8 cellular contexts compared by ENCODE assay signal in genomic region chr2:117814417-117815264, GRCh38. TPM values are rescaled to one million over a fixed set of nuclear protein-coding genes. Genes with fewer than 3 reads are reported as not detected.
DNase-seq lines count a peak whose midpoint lies in the region; ATAC-seq and TF ChIP-seq lines count a peak whose summit lies in the region.

Gene DDX18 (plus strand): TSS chr2:117814691. CDS start chr2:117814778, 87 bp downstream.

- peak within 1 kb of the TSS; percentile 95 for H2AFZ ChIP-seq in PC-9

- H3K9me3 ChIP-seq in PC-9 (ENCODE audit: insufficient read depth, low read depth) (no peaks in the 10 kb centered on the region), mucosa of stomach (ENCODE audit: control insufficient read depth, low read length) (no peaks in the 10 kb centered on the region)

- H3K4me1 ChIP-seq in PC-9 (replicated peaks; ENCODE audit: insufficient read depth) (peaks cover 15% of the 10 kb centered on the region), mucosa of stomach (ENCODE audit: control insufficient read depth, insufficient read depth, low read length) (no peaks in the 10 kb centered on the region)

- peaks cover 35% of the 10 kb centered on the region for H3K79me2 ChIP-seq in PC-9 (ENCODE audit: low read depth)

- peak within 1 kb of the TSS; percentile 97 for H3K27ac Mint-ChIP-seq in activated T-cell treated with anti-CD3 and anti-CD28 coated beads, Interleukin-2, amount 50 U/mL, for 24 hours

- peak within 1 kb of the TSS; percentile 69 for H3K9ac ChIP-seq in mucosa of stomach (ENCODE audit: low read length)

- H3K36me3 ChIP-seq in PC-9 (ENCODE audit: low read depth) (peaks cover 35% of the 10 kb centered on the region), mucosa of stomach (ENCODE audit: control insufficient read depth, insufficient read depth, low read length) (no peaks in the 10 kb centered on the region)

- DNase-seq in DMS53 (lab: John Stamatoyannopoulos, UW) (peak; percentile 99), PC-9 (peak; percentile 95 to 96), erythroblast (lab: John Stamatoyannopoulos, UW) (peak; percentile 98)
- peak; percentile 97 for DNase-seq in Jurkat, Clone E6-1 (ENCODE audit: low read depth, low spot score)
- peak; percentile 96 for DNase-seq in activated T-cell treated with anti-CD3 and anti-CD28 coated beads, Interleukin-2, amount 50 U/mL, for 24 hours
- DNase-seq in stimulated activated CD8-positive, alpha-beta memory T cell treated with anti-CD3 and anti-CD28 coated beads, Interleukin-7, amount 100 ng/mL, for 24 hours (ENCODE audit: low read depth): peak; percentile 94

- TF ChIP-seq CTCF in PC-9 (conservative IDR thresholded peaks at IDR 0.05): peak; percentile 100

- POLR2A ChIA-PET in PC-9 (lab: Charles Lee; ENCODE audit: unreplicated experiment): no interaction called here

- peak within 1 kb of the TSS; percentile 94 for H3K4me3 ChIP-seq in Jurkat, Clone E6-1 (ENCODE audit: low read length)
- H3K4me3 ChIP-seq in PC-9 (peak within 1 kb of the TSS; percentile 97), mucosa of stomach (ENCODE audit: low read length) (peak within 1 kb of the TSS; percentile 79)

- intact Hi-C loops in PC-9 (cut with micrococcal nuclease; ENCODE audit: unreplicated experiment): loop anchor here (1.0 kb wide), 1 partner anchor 189 kb away; no protein-coding TSS in a partner anchor

- H3K9me3 Mint-ChIP-seq in activated T-cell treated with anti-CD3 and anti-CD28 coated beads, Interleukin-2, amount 50 U/mL, for 24 hours: no peaks in the 10 kb centered on the region

- peak; percentile 86 for TF ChIP-seq POLR2A in erythroblast (IDR thresholded peaks at IDR 0.05; ENCODE audit: low read length)

- no TSS peak for BruUV-seq in PC-9 (replicated peaks; lab: Mats Ljungman, UMichigan)

- H3K4me3 Mint-ChIP-seq in activated T-cell treated with anti-CD3 and anti-CD28 coated beads, Interleukin-2, amount 50 U/mL, for 24 hours: peak within 1 kb of the TSS; percentile 85

- no peaks in the 10 kb centered on the region for H3F3A ChIP-seq in PC-9 (ENCODE audit: insufficient read depth, low read depth)

- H3K4me2 ChIP-seq in PC-9: peak within 1 kb of the TSS; percentile 97

- no peaks in the 10 kb centered on the region for H3K27me3 ChIP-seq in PC-9 (ENCODE audit: insufficient read depth, low read depth)
- no peaks in the 10 kb centered on the region for H3K27me3 ChIP-seq in mucosa of stomach (ENCODE audit: control insufficient read depth, insufficient read depth, low read length)

- no peaks in the 10 kb centered on the region for H3K27me3 Mint-ChIP-seq in activated T-cell treated with anti-CD3 and anti-CD28 coated beads, Interleukin-2, amount 50 U/mL, for 24 hours

- no peaks in the 10 kb centered on the region for H3K9me2 ChIP-seq in PC-9 (ENCODE audit: insufficient read depth)

- peaks cover 51% of the 10 kb centered on the region for H3K36me3 Mint-ChIP-seq in activated T-cell treated with anti-CD3 and anti-CD28 coated beads, Interleukin-2, amount 50 U/mL, for 24 hours (ENCODE audit: low read depth)

- peaks cover 40% of the 10 kb centered on the region for H3K4me1 Mint-ChIP-seq in activated T-cell treated with anti-CD3 and anti-CD28 coated beads, Interleukin-2, amount 50 U/mL, for 24 hours (ENCODE audit: low read depth)

- ATAC-seq in GM21576 (IDR thresholded peaks at IDR 0.05; ENCODE audit: unreplicated experiment): peak; percentile 97

- H4K20me1 ChIP-seq in PC-9 (ENCODE audit: insufficient read depth): peaks cover 31% of the 10 kb centered on the region

- CTCF ChIA-PET in PC-9 (lab: Charles Lee): interaction anchor here (0.6 to 1.7 kb wide), 5 partner anchors 25 to 1544 kb away, joined by 3 to 15 read pairs (median 4); no protein-coding TSS in a partner anchor

- peak within 1 kb of the TSS; percentile 54 for H3K27ac ChIP-seq in PC-9

RNA-seq across cellular contexts. Expression of gene DDX18, which starts in this region (rescaled TPM):
- 115 TPM for polyA plus RNA-seq in Jurkat, Clone E6-1 (2012; ENCODE audit: insufficient read depth, insufficient read length)
- total RNA-seq in PC-9 (2021): 59.8 and 76.0 TPM in 2 replicates

Comparison
In these comparisons a context has a peak if more than half of its experiments do, and no peak if none do; other contexts are left out.
1. Peak in every context shown above with its lines: DNase-seq, ATAC-seq, H3K4me3 ChIP-seq and H3K27ac ChIP-seq.